Comparison of ENCODE assay signal across 16 cellular contexts in genomic region chr5:138520971-138521370, GRCh38. TPM values are rescaled to one million over a fixed set of nuclear protein-coding genes. Genes with fewer than 3 reads are reported as not detected.
DNase-seq lines count a peak whose midpoint lies in the region; ATAC-seq and TF ChIP-seq lines count a peak whose summit lies in the region.
"Had no signal": no experiment of that assay in that cellular context is flagged by ENCODE, and none has a peak within 500 bp of the region (broad histone marks: within the 10 kb centered on the region; RNA-seq: fewer than 3 reads in every experiment).

No MANE protein-coding gene starts in this region.

- no peaks in the 10 kb centered on the region for H3K9me3 Mint-ChIP-seq in CD4-positive, alpha-beta T cell
- H3K9me3 Mint-ChIP-seq in Calu3 (ENCODE audit: low read depth, unreplicated experiment): no peaks in the 10 kb centered on the region
- H3K9me3 Mint-ChIP-seq in activated T-helper 1 cell treated with anti-CD3 and anti-CD28 coated beads, Interleukin-12 subunit alpha, Interleukin-12 subunit beta, Interleukin-2, Interleukin-4 antibody, amounts not matched to agents 30 ng/mL and 10 ng/mL and 1 ng/mL, durations not matched to agents 14 hours and 24 hours and 36 hours: no peaks in the 10 kb centered on the region
- H3K9me3 Mint-ChIP-seq: CD8-positive, alpha-beta memory T cell had no signal

- peaks cover 19% of the 10 kb centered on the region for H3K4me1 Mint-ChIP-seq in CD4-positive, alpha-beta T cell (ENCODE audit: low read depth)
- H3K4me1 Mint-ChIP-seq in Calu3 (ENCODE audit: low read depth, unreplicated experiment): peaks cover 10% of the 10 kb centered on the region
- H3K4me1 Mint-ChIP-seq in activated T-helper 1 cell treated with anti-CD3 and anti-CD28 coated beads, Interleukin-12 subunit alpha, Interleukin-12 subunit beta, Interleukin-2, Interleukin-4 antibody, amounts not matched to agents 30 ng/mL and 10 ng/mL and 1 ng/mL, durations not matched to agents 14 hours and 24 hours and 36 hours (ENCODE audit: low read depth): peaks cover 11% of the 10 kb centered on the region

- CTCF ChIA-PET in CD4-positive, alpha-beta T cell (lab: Charles Lee): no interaction called here
- CTCF ChIA-PET in Calu3 (lab: Charles Lee): interaction anchor here (0.5 to 0.6 kb wide), 2 partner anchors 12 to 55 kb away, joined by 3 to 7 read pairs; no protein-coding TSS in a partner anchor

- peaks cover 38% of the 10 kb centered on the region for H3K36me3 Mint-ChIP-seq in CD4-positive, alpha-beta T cell (ENCODE audit: low read depth)
- peaks cover 68% of the 10 kb centered on the region for H3K36me3 Mint-ChIP-seq in Calu3 (ENCODE audit: insufficient read depth, unreplicated experiment)
- peaks cover 21% of the 10 kb centered on the region for H3K36me3 Mint-ChIP-seq in activated T-helper 1 cell treated with anti-CD3 and anti-CD28 coated beads, Interleukin-12 subunit alpha, Interleukin-12 subunit beta, Interleukin-2, Interleukin-4 antibody, amounts not matched to agents 30 ng/mL and 10 ng/mL and 1 ng/mL, durations not matched to agents 14 hours and 24 hours and 36 hours (ENCODE audit: low read depth)

- no peak overlapping the region for H3K4me3 ChIP-seq in right lobe of liver
- H3K4me3 ChIP-seq: PC-9 had no signal

- H3K27me3 Mint-ChIP-seq in CD4-positive, alpha-beta T cell: no peaks in the 10 kb centered on the region
- H3K27me3 Mint-ChIP-seq in Calu3 (ENCODE audit: unreplicated experiment): no peaks in the 10 kb centered on the region
- H3K27me3 Mint-ChIP-seq in activated T-helper 1 cell treated with anti-CD3 and anti-CD28 coated beads, Interleukin-12 subunit alpha, Interleukin-12 subunit beta, Interleukin-2, Interleukin-4 antibody, amounts not matched to agents 30 ng/mL and 10 ng/mL and 1 ng/mL, durations not matched to agents 14 hours and 24 hours and 36 hours (ENCODE audit: insufficient read depth): no peaks in the 10 kb centered on the region
- H3K27me3 Mint-ChIP-seq: CD8-positive, alpha-beta memory T cell had no signal

- no peak overlapping the region for H3K4me3 Mint-ChIP-seq in CD4-positive, alpha-beta T cell
- H3K4me3 Mint-ChIP-seq in Calu3 (ENCODE audit: low read depth, unreplicated experiment): no peak overlapping the region
- H3K4me3 Mint-ChIP-seq in activated T-helper 1 cell treated with anti-CD3 and anti-CD28 coated beads, Interleukin-12 subunit alpha, Interleukin-12 subunit beta, Interleukin-2, Interleukin-4 antibody, amounts not matched to agents 30 ng/mL and 10 ng/mL and 1 ng/mL, durations not matched to agents 14 hours and 24 hours and 36 hours: no peak overlapping the region
- H3K4me3 Mint-ChIP-seq: CD8-positive, alpha-beta memory T cell had no signal

- peaks cover 0 to 6% (median 0%) of the 10 kb centered on the region in 4 donors for H3K4me1 ChIP-seq in right lobe of liver

- BruUV-seq in Calu3 (replicated peaks; lab: Mats Ljungman, UMichigan): no TSS peak

- no peak for TF ChIP-seq CTCF in CD4-positive, alpha-beta T cell (IDR thresholded peaks at IDR 0.05)
- TF ChIP-seq CTCF in Calu3 (IDR thresholded peaks at IDR 0.05; ENCODE audit: unreplicated experiment) (no peak), right lobe of liver (IDR thresholded peaks at IDR 0.05) (no peak)

- TF ChIP-seq POLR2A in right lobe of liver (IDR thresholded peaks at IDR 0.05): no peak

- peak overlapping the region; percentile 1 for H3K27ac Mint-ChIP-seq in CD4-positive, alpha-beta T cell
- peak overlapping the region; percentile 65 for H3K27ac Mint-ChIP-seq in Calu3 (ENCODE audit: unreplicated experiment)
- peak overlapping the region; percentile 59 for H3K27ac Mint-ChIP-seq in activated T-helper 1 cell treated with anti-CD3 and anti-CD28 coated beads, Interleukin-12 subunit alpha, Interleukin-12 subunit beta, Interleukin-2, Interleukin-4 antibody, amounts not matched to agents 30 ng/mL and 10 ng/mL and 1 ng/mL, durations not matched to agents 14 hours and 24 hours and 36 hours

- H3K36me3 ChIP-seq in right lobe of liver: peaks cover 6 to 31% (median 12%) of the 10 kb centered on the region in 4 donors

- H3K9me3 ChIP-seq in CD4-positive, alpha-beta T cell (ENCODE audit: control insufficient read depth, low read length): no peaks in the 10 kb centered on the region
- H3K9me3 ChIP-seq in right lobe of liver: no peaks in the 10 kb centered on the region

- no peak for DNase-seq in CD4-positive, alpha-beta T cell
- no peak for DNase-seq in Calu3
- no peak for DNase-seq in activated T-helper 1 cell treated with anti-CD3 and anti-CD28 coated beads, Interleukin-12 subunit alpha, Interleukin-12 subunit beta, Interleukin-2, Interleukin-4 antibody, amounts not matched to agents 30 ng/mL and 10 ng/mL and 1 ng/mL, durations not matched to agents 14 hours and 24 hours and 36 hours (ENCODE audit: low spot score)
- DNase-seq in lung microvascular endothelial cell (ENCODE audit: low read depth in 2 of 2): peak; percentile 27 to 38
- no peak for DNase-seq in right lobe of liver
- no peak for DNase-seq in NCI-H1436 (lab: John Stamatoyannopoulos, UW)
- DNase-seq in SW 1271 (lab: John Stamatoyannopoulos, UW): no peak
- DNase-seq: CD8-positive, alpha-beta memory T cell; DMS 273 treated with DMSO at 0.1 percent for 48 hours; H7; Karpas-422; NCI-H1105 treated with DMSO at 0.1 percent for 48 hours; NCI-H187 treated with DMSO at 0.1 percent for 48 hours; NCI-H446 treated with DMSO at 0.1 percent for 48 hours; NCI-H748 treated with DMSO at 0.1 percent for 48 hours; PC-9 had no signal

- no peak for ATAC-seq in CD4-positive, alpha-beta T cell (ENCODE audit: poor library complexity)
- no peak for ATAC-seq in right lobe of liver

- POLR2A ChIA-PET in CD4-positive, alpha-beta T cell (lab: Charles Lee): no interaction called here

- WGBS in right lobe of liver (ENCODE audit: insufficient coverage, low coverage, low lambda C conversion rate, missing lambda C conversion rate): 100% methylated on average over 1 of the region's 1 CpG

- intact Hi-C loops in CD4-positive, alpha-beta T cell (cut with DNase I, micrococcal nuclease): no loop called here
- intact Hi-C loops in Calu3 (cut with micrococcal nuclease; ENCODE audit: unreplicated experiment) (no loop called here), right lobe of liver (cut with DNase I) (no loop called here)
- intact Hi-C loops in activated T-helper 1 cell treated with anti-CD3 and anti-CD28 coated beads, Interleukin-12 subunit alpha, Interleukin-12 subunit beta, Interleukin-2, Interleukin-4 antibody, amounts not matched to agents 30 ng/mL and 10 ng/mL and 1 ng/mL, durations not matched to agents 14 hours and 24 hours and 36 hours (cut with micrococcal nuclease): no loop called here

- H3K27me3 ChIP-seq in CD4-positive, alpha-beta T cell (ENCODE audit: control insufficient read depth, insufficient read depth, low read length): no peaks in the 10 kb centered on the region
- no peaks in the 10 kb centered on the region for H3K27me3 ChIP-seq in right lobe of liver

- no peak overlapping the region for H3K27ac ChIP-seq in CD4-positive, alpha-beta T cell (ENCODE audit: low read depth, low read length)
- H3K27ac ChIP-seq in right lobe of liver: no peak overlapping the region
- H3K27ac ChIP-seq: PC-9 had no signal

RNA-seq across cellular contexts. Expression of gene ETF1, which starts 22.1 kb away (rescaled TPM):
- total RNA-seq in CD4-positive, alpha-beta T cell: 100 to 1,000 TPM; 178 to 187 TPM
- 159 and 164 TPM in 2 replicates for total RNA-seq in Calu3 (2022)
- 201 and 219 TPM in 2 replicates for total RNA-seq in activated T-helper 1 cell treated with anti-CD3 and anti-CD28 coated beads, Interleukin-12 subunit alpha, Interleukin-12 subunit beta, Interleukin-2, Interleukin-4 antibody, amounts not matched to agents 30 ng/mL and 10 ng/mL and 1 ng/mL, durations not matched to agents 14 hours and 24 hours and 36 hours
- 71.3 and 76.0 TPM in 2 replicates for total RNA-seq in lung microvascular endothelial cell
- total RNA-seq in right lobe of liver: 10 to 100 TPM; 29.5 to 52.1 (median 39.4) TPM

RNA-seq across cellular contexts. Expression of gene HSPA9, which starts 54.2 kb away (rescaled TPM):
- 100 to 1,000 TPM; 354 to 366 TPM for total RNA-seq in CD4-positive, alpha-beta T cell
- total RNA-seq in Calu3 (2022) (455 and 460 TPM in 2 replicates), lung microvascular endothelial cell (156 and 187 TPM in 2 replicates), right lobe of liver (100 to 1,000 TPM; 198 to 459 (median 229) TPM)
- total RNA-seq in activated T-helper 1 cell treated with anti-CD3 and anti-CD28 coated beads, Interleukin-12 subunit alpha, Interleukin-12 subunit beta, Interleukin-2, Interleukin-4 antibody, amounts not matched to agents 30 ng/mL and 10 ng/mL and 1 ng/mL, durations not matched to agents 14 hours and 24 hours and 36 hours: 372 and 383 TPM in 2 replicates

RNA-seq across cellular contexts. Expression of gene EGR1, which starts 55.7 kb away (rescaled TPM):
- total RNA-seq in CD4-positive, alpha-beta T cell: 1 to 10 TPM; 5.7 to 6.2 TPM
- 97.0 TPM in 2 replicates for total RNA-seq in Calu3 (2022)
- 42.8 and 43.0 TPM in 2 replicates for total RNA-seq in activated T-helper 1 cell treated with anti-CD3 and anti-CD28 coated beads, Interleukin-12 subunit alpha, Interleukin-12 subunit beta, Interleukin-2, Interleukin-4 antibody, amounts not matched to agents 30 ng/mL and 10 ng/mL and 1 ng/mL, durations not matched to agents 14 hours and 24 hours and 36 hours
- total RNA-seq in lung microvascular endothelial cell: 0.44 and 4.8 TPM in 2 replicates
- total RNA-seq in right lobe of liver: 10 to 100 TPM in 5 of 6 experiments, 1 to 10 TPM in 1; 6.6 to 72.9 (median 16.6) TPM

Comparison
In these comparisons a context has a peak if more than half of its experiments do, and no peak if none do; other contexts are left out.
1. DNase-seq: peak in lung microvascular endothelial cell (2 of 2); none in CD4-positive, alpha-beta T cell (0 of 10), Calu3 (single experiment), activated T-helper 1 cell treated with anti-CD3 and anti-CD28 coated beads, Interleukin-12 subunit alpha, Interleukin-12 subunit beta, Interleukin-2, Interleukin-4 antibody, amounts not matched to agents 30 ng/mL and 10 ng/mL and 1 ng/mL, durations not matched to agents 14 hours and 24 hours and 36 hours (single experiment), right lobe of liver (0 of 3), NCI-H1436 (single experiment) and SW 1271 (0 of 2).
2. H3K27ac Mint-ChIP-seq: peak in every context shown above with its lines; median percentile 65 in Calu3; 59 in activated T-helper 1 cell treated with anti-CD3 and anti-CD28 coated beads, Interleukin-12 subunit alpha, Interleukin-12 subunit beta, Interleukin-2, Interleukin-4 antibody, amounts not matched to agents 30 ng/mL and 10 ng/mL and 1 ng/mL, durations not matched to agents 14 hours and 24 hours and 36 hours; 1 in CD4-positive, alpha-beta T cell.